20 cellular contexts compared by ENCODE assay signal in genomic region chr17:81540676-81541027, GRCh38.
"Had no signal": no experiment of that assay in that cellular context is flagged by ENCODE, and none has a peak within 500 bp of the region (broad histone marks: within the 10 kb centered on the region; RNA-seq: fewer than 3 reads in every experiment).

No MANE protein-coding gene starts in this region.

- H3K27me3 ChIP-seq: MG63, SJSA1 had no signal

- H3K4me3 ChIP-seq: MG63, SJSA1, SK-N-MC had no signal

- H3K9me3 ChIP-seq: MG63 had no signal

- DNase-seq: Karpas-422, KG1, MG63, NCI-H1092, NCI-H1105 treated with DMSO at 0.1 percent for 48 hours, NCI-H1417 treated with DMSO at 0.1 percent for 48 hours, NCI-H146, NCI-H1694 treated with DMSO at 0.1 percent for 48 hours, NCI-H1930, NCI-H2081, NCI-H2107, NCI-H2227 treated with DMSO at 0.1 percent for 48 hours, NCI-H524 treated with DMSO at 0.1 percent for 48 hours, NCI-H69, NCI-H774, RPMI8226, SIG-M5 had no signal

- FAIRE-seq: RCC 7860 had no signal

- H3K27ac ChIP-seq: SJSA1, SK-N-MC had no signal
